25 cellular contexts compared by ENCODE assay signal in genomic region chr2:23363268-23363667, GRCh38.
"Had no signal": no experiment of that assay in that cellular context is flagged by ENCODE, and none has a peak within 500 bp of the region (broad histone marks: within the 10 kb centered on the region; RNA-seq: fewer than 3 reads in every experiment).

No MANE protein-coding gene starts in this region.

- H3K27me3 ChIP-seq: gastrocnemius medialis, hepatocyte, neural progenitor cell, right atrium auricular region, testis, tibial artery, upper lobe of left lung had no signal

- ATAC-seq: gastrocnemius medialis; heart left ventricle; left lobe of liver; naive thymus-derived CD4-positive, alpha-beta T cell; sciatic nerve; stimulated activated effector memory CD8-positive, alpha-beta T cell treated with anti-CD3 and anti-CD28 coated beads, Interleukin-12 subunit alpha, Interleukin-12 subunit beta, amount 100 ng/mL, for 72 hours had no signal

- H3K36me3 ChIP-seq: gastrocnemius medialis, heart left ventricle, neural progenitor cell, prostate gland, right atrium auricular region, tibial artery, upper lobe of left lung had no signal

- H3K36me3 Mint-ChIP-seq: memory B cell; naive thymus-derived CD4-positive, alpha-beta T cell; neural progenitor cell; stimulated activated effector memory CD8-positive, alpha-beta T cell treated with anti-CD3 and anti-CD28 coated beads, Interleukin-12 subunit alpha, Interleukin-12 subunit beta, amount 100 ng/mL, for 72 hours had no signal

- H3K79me2 ChIP-seq: hepatocyte, parathyroid adenoma had no signal

- H3K4me2 ChIP-seq: hepatocyte, neural progenitor cell had no signal

- H3K9ac ChIP-seq: neural progenitor cell, parathyroid adenoma had no signal

- H3K4me1 Mint-ChIP-seq: stimulated activated effector memory CD8-positive, alpha-beta T cell treated with anti-CD3 and anti-CD28 coated beads, Interleukin-12 subunit alpha, Interleukin-12 subunit beta, amount 100 ng/mL, for 72 hours had no signal

- H2AFZ ChIP-seq: hepatocyte, neural progenitor cell, parathyroid adenoma had no signal

- H3K9me3 Mint-ChIP-seq: naive thymus-derived CD4-positive, alpha-beta T cell; nephron; neural progenitor cell had no signal

- H3K4me3 ChIP-seq: dorsolateral prefrontal cortex, gastrocnemius medialis, heart left ventricle, hepatocyte, lung, neural progenitor cell, prostate gland, right atrium auricular region, testis, tibial artery, upper lobe of left lung had no signal

- H3K9me3 ChIP-seq: gastrocnemius medialis, heart left ventricle, prostate gland, testis, tibial artery, upper lobe of left lung had no signal

- H3K4me1 ChIP-seq: gastrocnemius medialis, heart left ventricle, neural progenitor cell, parathyroid adenoma, prostate gland, right atrium auricular region, testis, tibial artery, upper lobe of left lung had no signal

- DNase-seq: dorsolateral prefrontal cortex; effector CD4-positive, alpha-beta T cell; gastrocnemius medialis; heart left ventricle; kidney; midbrain; naive thymus-derived CD4-positive, alpha-beta T cell; stimulated activated CD4-positive, alpha-beta T cell treated with anti-CD3 and anti-CD28 coated beads, Interleukin-2, amount 100 ng/mL, for 24 hours; stimulated activated CD4-positive, alpha-beta T cell treated with anti-CD3 and anti-CD28 coated beads, Interleukin-4, amount 100 ng/mL, for 24 hours; stimulated activated naive CD4-positive, alpha-beta T cell treated with Interleukin-2 at 50 U/mL for 16 hours; substantia nigra; testis; tibial artery; upper lobe of left lung had no signal

- H3K4me3 Mint-ChIP-seq: memory B cell; naive thymus-derived CD4-positive, alpha-beta T cell; nephron; neural progenitor cell; stimulated activated effector memory CD8-positive, alpha-beta T cell treated with anti-CD3 and anti-CD28 coated beads, Interleukin-12 subunit alpha, Interleukin-12 subunit beta, amount 100 ng/mL, for 72 hours had no signal

- H3K27ac Mint-ChIP-seq: memory B cell; naive thymus-derived CD4-positive, alpha-beta T cell; nephron; neural progenitor cell; stimulated activated effector memory CD8-positive, alpha-beta T cell treated with anti-CD3 and anti-CD28 coated beads, Interleukin-12 subunit alpha, Interleukin-12 subunit beta, amount 100 ng/mL, for 72 hours had no signal

- H3K27ac ChIP-seq: dorsolateral prefrontal cortex, gastrocnemius medialis, heart left ventricle, hepatocyte, neural progenitor cell, parathyroid adenoma, prostate gland, right atrium auricular region, testis, tibial artery, upper lobe of left lung had no signal
